Comparison of ENCODE assay signal across 8 cellular contexts in genomic region chr3:107598926-107599754, GRCh38.
DNase-seq lines count a peak whose midpoint lies in the region; ATAC-seq and TF ChIP-seq lines count a peak whose summit lies in the region.

No MANE protein-coding gene starts in this region.

- ATAC-seq in GM18861 (IDR thresholded peaks at IDR 0.05; ENCODE audit: unreplicated experiment) (peak; percentile 95), HG03060 (IDR thresholded peaks at IDR 0.05; ENCODE audit: low read depth, unreplicated experiment) (peak; percentile 82), upper lobe of right lung (peak; percentile 93)
- ATAC-seq in activated T-helper 17 cell treated with anti-CD3 and anti-CD28 coated beads, Interleukin-2, amount 50 U/mL, for 72 hours (replicated peaks): peak; percentile 94

- BruUV-seq in OCI-LY7 (replicated peaks; lab: Mats Ljungman, UMichigan): no TSS peak

- H3K27me3 ChIP-seq in ACC112 (ENCODE audit: insufficient read depth, low read length) (no peaks in the 10 kb centered on the region), neural progenitor cell (no peaks in the 10 kb centered on the region), upper lobe of right lung (no peaks in the 10 kb centered on the region)

- H3K27me3 Mint-ChIP-seq in activated T-helper 17 cell treated with anti-CD3 and anti-CD28 coated beads, Interleukin-2, amount 50 U/mL, for 72 hours: no peaks in the 10 kb centered on the region
- no peaks in the 10 kb centered on the region for H3K27me3 Mint-ChIP-seq in neural progenitor cell (ENCODE audit: insufficient read depth, low read depth)

- peak; percentile 68 for DNase-seq in OCI-LY7 (ENCODE audit: low spot score)
- DNase-seq in foreskin fibroblast: peak; percentile 29 to 70
- DNase-seq in neural progenitor cell (ENCODE audit: low spot score): peak; percentile 44
- no peak for DNase-seq in upper lobe of right lung

- H3K4me1 Mint-ChIP-seq in activated T-helper 17 cell treated with anti-CD3 and anti-CD28 coated beads, Interleukin-2, amount 50 U/mL, for 72 hours: peaks cover 33% of the 10 kb centered on the region
- H3K4me1 Mint-ChIP-seq in neural progenitor cell: peaks cover 55% of the 10 kb centered on the region

- peaks cover 11% of the 10 kb centered on the region for H3K36me3 ChIP-seq in ACC112 (ENCODE audit: insufficient read depth, low read length)
- H3K36me3 ChIP-seq in OCI-LY7 (ENCODE audit: insufficient read depth, low read length): no peaks in the 10 kb centered on the region
- no peaks in the 10 kb centered on the region for H3K36me3 ChIP-seq in neural progenitor cell
- H3K36me3 ChIP-seq in upper lobe of right lung: no peaks in the 10 kb centered on the region

- H3F3A ChIP-seq in neural progenitor cell (ENCODE audit: low read depth): peaks cover 35% of the 10 kb centered on the region

- no peak overlapping the region for H3K9ac ChIP-seq in neural progenitor cell

- H3K9me3 ChIP-seq in OCI-LY7 (ENCODE audit: low read length) (no peaks in the 10 kb centered on the region), neural progenitor cell (ENCODE audit: low read depth) (no peaks in the 10 kb centered on the region), upper lobe of right lung (no peaks in the 10 kb centered on the region)

- H3K9me3 Mint-ChIP-seq in activated T-helper 17 cell treated with anti-CD3 and anti-CD28 coated beads, Interleukin-2, amount 50 U/mL, for 72 hours: no peaks in the 10 kb centered on the region
- peaks cover 18% of the 10 kb centered on the region for H3K9me3 Mint-ChIP-seq in neural progenitor cell

- H3K4me1 ChIP-seq in ACC112 (ENCODE audit: control insufficient read depth, insufficient read depth, low read length, unreplicated experiment) (peaks cover 27% of the 10 kb centered on the region), OCI-LY7 (ENCODE audit: insufficient read depth, low read length, poor library complexity, severe bottlenecking) (peaks cover 43% of the 10 kb centered on the region), neural progenitor cell (peaks cover 55% of the 10 kb centered on the region), upper lobe of right lung (peaks cover 17% of the 10 kb centered on the region)

- H3K4me3 ChIP-seq in ACC112 (ENCODE audit: low read depth, low read length) (peak overlapping the region; percentile 80), OCI-LY7 (ENCODE audit: low read depth, low read length, poor library complexity, severe bottlenecking) (peak overlapping the region; percentile 65), foreskin fibroblast (ENCODE audit: low read depth in 1 of 2, low read length in 2 of 2) (peak overlapping the region; percentile 18 to 58), neural progenitor cell (peak overlapping the region; percentile 37), upper lobe of right lung (peak overlapping the region; percentile 43)

- H3K4me2 ChIP-seq in OCI-LY7 (ENCODE audit: low read length) (peak overlapping the region; percentile 93), neural progenitor cell (peak overlapping the region; percentile 76)

- peak overlapping the region; percentile 76 for H2AFZ ChIP-seq in ACC112 (ENCODE audit: low read length, unreplicated experiment)
- H2AFZ ChIP-seq in OCI-LY7 (ENCODE audit: low read length): peak overlapping the region; percentile 71
- no peak overlapping the region for H2AFZ ChIP-seq in neural progenitor cell (replicated peaks)

- H3K9me2 ChIP-seq in OCI-LY7 (ENCODE audit: insufficient read depth, low read length): no peaks in the 10 kb centered on the region

- H3K36me3 Mint-ChIP-seq in activated T-helper 17 cell treated with anti-CD3 and anti-CD28 coated beads, Interleukin-2, amount 50 U/mL, for 72 hours (ENCODE audit: low read depth): no peaks in the 10 kb centered on the region
- H3K36me3 Mint-ChIP-seq in neural progenitor cell: peaks cover 19% of the 10 kb centered on the region

- POLR2A ChIA-PET in OCI-LY7 (lab: Charles Lee): interaction anchor here (0.6 to 2.6 kb wide), 14 partner anchors 9 to 1914 kb away, joined by 3 to 11 read pairs (median 4); no protein-coding TSS in a partner anchor

- H3K79me2 ChIP-seq in ACC112 (ENCODE audit: control insufficient read depth, insufficient read depth, low read length, unreplicated experiment) (peaks cover 44% of the 10 kb centered on the region), OCI-LY7 (ENCODE audit: insufficient read depth, low read depth, low read length) (peaks cover 16% of the 10 kb centered on the region; the same call in 1 of the 2 replicates), neural progenitor cell (ENCODE audit: low read depth) (peaks cover 97% of the 10 kb centered on the region)

- TF ChIP-seq CTCF in OCI-LY7 (conservative IDR thresholded peaks at IDR 0.05; ENCODE audit: low read length): no peak
- TF ChIP-seq CTCF in foreskin fibroblast (IDR thresholded peaks at IDR 0.05; ENCODE audit: low read depth, low read length): no peak
- no peak for TF ChIP-seq CTCF in neural progenitor cell (IDR thresholded peaks at IDR 0.05)
- TF ChIP-seq CTCF in upper lobe of right lung (IDR thresholded peaks at IDR 0.05): no peak

- H3K4me3 Mint-ChIP-seq in activated T-helper 17 cell treated with anti-CD3 and anti-CD28 coated beads, Interleukin-2, amount 50 U/mL, for 72 hours: peak overlapping the region; percentile 90
- peak overlapping the region; percentile 82 for H3K4me3 Mint-ChIP-seq in neural progenitor cell

- H4K20me1 ChIP-seq in OCI-LY7 (ENCODE audit: insufficient read depth, low read length) (no peaks in the 10 kb centered on the region), neural progenitor cell (ENCODE audit: low read depth) (peaks cover 57% of the 10 kb centered on the region)

- H3K27ac Mint-ChIP-seq in activated T-helper 17 cell treated with anti-CD3 and anti-CD28 coated beads, Interleukin-2, amount 50 U/mL, for 72 hours: peak overlapping the region; percentile 95
- peak overlapping the region; percentile 93 for H3K27ac Mint-ChIP-seq in neural progenitor cell

- intact Hi-C loops in OCI-LY7 (cut with micrococcal nuclease; ENCODE audit: unreplicated experiment) (loop anchor here (2.0 to 5.0 kb wide), 2 partner anchors 77 to 172 kb away; partner anchors contain the start of gene BBX), upper lobe of right lung (cut with DNase I) (no loop called here)

- CTCF ChIA-PET in OCI-LY7 (lab: Charles Lee; ENCODE audit: unreplicated experiment): interaction anchor here (1.0 kb wide), 2 partner anchors 12 to 34 kb away, joined by 3 read pairs; no protein-coding TSS in a partner anchor

- H3K27ac ChIP-seq in ACC112 (ENCODE audit: low read depth, low read length): peak overlapping the region; percentile 49
- H3K27ac ChIP-seq in OCI-LY7 (ENCODE audit: low read depth, low read length, poor library complexity, severe bottlenecking): peak overlapping the region; percentile 49
- H3K27ac ChIP-seq in neural progenitor cell: peak overlapping the region; percentile 89
- H3K27ac ChIP-seq in upper lobe of right lung: peak overlapping the region; percentile 79
